Comparison of ENCODE assay signal across 12 cellular contexts in the genomic region with DNA sequence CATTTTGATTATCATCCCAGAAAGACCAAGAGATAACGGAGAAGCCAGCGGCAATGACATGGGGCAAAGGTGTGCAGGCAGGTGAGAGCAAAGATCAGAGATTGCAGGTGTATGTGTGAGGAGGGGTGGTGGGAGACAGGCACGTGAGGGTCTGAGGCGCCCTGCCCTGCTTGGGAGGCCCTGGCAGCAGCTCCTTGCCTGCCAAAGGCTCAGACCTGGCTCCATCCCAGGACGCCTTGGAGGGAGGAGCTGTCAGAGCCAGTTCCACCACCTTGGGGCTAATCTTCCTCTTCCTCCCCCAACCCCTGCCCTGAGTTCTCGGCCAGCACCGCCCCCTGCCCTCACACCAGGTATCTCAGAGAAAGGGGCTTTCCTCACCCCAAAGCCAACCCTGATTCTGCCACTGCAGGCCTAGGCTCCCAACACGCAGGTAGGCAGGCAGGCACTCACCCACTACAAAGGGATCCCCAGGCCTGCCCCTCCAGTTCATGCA. TPM values are rescaled to one million over a fixed set of nuclear protein-coding genes. Genes with fewer than 3 reads are reported as not detected.
DNase-seq lines count a peak whose midpoint lies in the region; ATAC-seq, FAIRE-seq and TF ChIP-seq lines count a peak whose summit lies in the region.
"Had no signal": no experiment of that assay in that cellular context is flagged by ENCODE, and none has a peak within 500 bp of the region (broad histone marks: within the 10 kb centered on the region; RNA-seq: fewer than 3 reads in every experiment).

No MANE protein-coding gene starts in this region.

- H3K4me1 Mint-ChIP-seq in activated T-helper 1 cell treated with anti-CD3 and anti-CD28 coated beads, Interleukin-12 subunit alpha, Interleukin-12 subunit beta, Interleukin-2, Interleukin-4 antibody, amounts not matched to agents 30 ng/mL and 10 ng/mL and 1 ng/mL, durations not matched to agents 14 hours and 24 hours and 36 hours (ENCODE audit: low read depth): peaks cover 41% of the 10 kb centered on the region

- TF ChIP-seq POLR2A in HepG2 (IDR thresholded peaks at IDR 0.05; ENCODE audit: insufficient read depth in 1 of 2, low read depth in 2 of 2, low read length in 2 of 2) (no peak), transverse colon (IDR thresholded peaks at IDR 0.05) (no peak)

- TF ChIP-seq CTCF in HepG2 (CRISPR knock-in tag; IDR thresholded peaks at IDR 0.05) (no peak), transverse colon (IDR thresholded peaks at IDR 0.05) (no peak)

- H3K4me3 ChIP-seq in HepG2 (replicated peaks in 1 of 3; ENCODE audit: insufficient read depth in 1 of 3, low read depth in 2 of 3, low read length in 3 of 3): no peak overlapping the region; a peak in 2 of 6 replicates
- H3K4me3 ChIP-seq in transverse colon: no peak overlapping the region
- H3K4me3 ChIP-seq: tibial artery had no signal

- peak overlapping the region; percentile 93 for H3K4me3 Mint-ChIP-seq in activated T-helper 1 cell treated with anti-CD3 and anti-CD28 coated beads, Interleukin-12 subunit alpha, Interleukin-12 subunit beta, Interleukin-2, Interleukin-4 antibody, amounts not matched to agents 30 ng/mL and 10 ng/mL and 1 ng/mL, durations not matched to agents 14 hours and 24 hours and 36 hours

- no peaks in the 10 kb centered on the region for H3K9me3 Mint-ChIP-seq in activated T-helper 1 cell treated with anti-CD3 and anti-CD28 coated beads, Interleukin-12 subunit alpha, Interleukin-12 subunit beta, Interleukin-2, Interleukin-4 antibody, amounts not matched to agents 30 ng/mL and 10 ng/mL and 1 ng/mL, durations not matched to agents 14 hours and 24 hours and 36 hours

- H3K9me3 ChIP-seq in HepG2 (ENCODE audit: low read length): no peaks in the 10 kb centered on the region
- H3K9me3 ChIP-seq in transverse colon: no peaks in the 10 kb centered on the region
- H3K9me3 ChIP-seq: tibial artery had no signal

- H3K36me3 ChIP-seq in HepG2 (replicated peaks in 1 of 2; ENCODE audit: control insufficient read depth in 1 of 2, insufficient read depth in 2 of 2, low read length in 2 of 2): no peaks in the 10 kb centered on the region
- no peaks in the 10 kb centered on the region for H3K36me3 ChIP-seq in transverse colon
- H3K36me3 ChIP-seq: brain microvascular endothelial cell had no signal

- no peak for TF ChIP-seq EP300 in HepG2 (IDR thresholded peaks at IDR 0.05; ENCODE audit: low read depth in 2 of 2, low read length in 2 of 2)
- TF ChIP-seq EP300 in HepG2 (CRISPR knock-in tag; IDR thresholded peaks at IDR 0.05; ENCODE audit: borderline replicate concordance): no peak
- no peak for TF ChIP-seq EP300 in transverse colon (IDR thresholded peaks at IDR 0.05; ENCODE audit: low read depth)

- H3K36me3 Mint-ChIP-seq in activated T-helper 1 cell treated with anti-CD3 and anti-CD28 coated beads, Interleukin-12 subunit alpha, Interleukin-12 subunit beta, Interleukin-2, Interleukin-4 antibody, amounts not matched to agents 30 ng/mL and 10 ng/mL and 1 ng/mL, durations not matched to agents 14 hours and 24 hours and 36 hours (ENCODE audit: low read depth): peaks cover 17% of the 10 kb centered on the region

- BruUV-seq in HepG2 (replicated peaks; lab: Mats Ljungman, UMichigan): no TSS peak

- intact Hi-C loops in activated T-helper 1 cell treated with anti-CD3 and anti-CD28 coated beads, Interleukin-12 subunit alpha, Interleukin-12 subunit beta, Interleukin-2, Interleukin-4 antibody, amounts not matched to agents 30 ng/mL and 10 ng/mL and 1 ng/mL, durations not matched to agents 14 hours and 24 hours and 36 hours (cut with micrococcal nuclease): loop anchor here (5.0 kb wide), 1 partner anchor 278 kb away; a partner anchor contains a TSS
- intact Hi-C loops in HepG2 (cut with micrococcal nuclease; ENCODE audit: unreplicated experiment) (no loop called here), transverse colon (cut with DNase I; ENCODE audit: low total_unique reads) (no loop called here)

- H2AFZ ChIP-seq in HepG2 (ENCODE audit: low read length): no peak overlapping the region

- DNase-seq in activated gamma-delta T cell treated with anti-CD3 and anti-CD28 coated beads, Interleukin-2, amount 50 U/mL, for 16 hours (ENCODE audit: low read depth): peak; percentile 13
- DNase-seq in activated gamma-delta T cell treated with Interleukin-2 at 50 U/mL for 16 hours (no peak), HepG2 (ENCODE audit: low spot score) (no peak), transverse colon (peak; percentile 29), anterior cingulate cortex (lab: John Stamatoyannopoulos, UW) (no peak), HK-2 (ENCODE audit: unreplicated experiment) (no peak), NCI-H1436 (lab: John Stamatoyannopoulos, UW) (no peak)
- no peak for DNase-seq in activated T-helper 1 cell treated with anti-CD3 and anti-CD28 coated beads, Interleukin-12 subunit alpha, Interleukin-12 subunit beta, Interleukin-2, Interleukin-4 antibody, amounts not matched to agents 30 ng/mL and 10 ng/mL and 1 ng/mL, durations not matched to agents 14 hours and 24 hours and 36 hours (ENCODE audit: low spot score)
- DNase-seq: brain microvascular endothelial cell; foreskin melanocyte; stimulated activated CD4-positive, alpha-beta T cell treated with anti-CD3 and anti-CD28 coated beads, Interleukin-1b, Interleukin-23, amount 100 ng/mL, for 48 hours; tibial artery had no signal

- H3K27ac ChIP-seq in HepG2 (ENCODE audit: extremely low read length, insufficient read depth, low read length): no peak overlapping the region
- peak overlapping the region; percentile 13 to 79 (median 51) for H3K27ac ChIP-seq in transverse colon
- H3K27ac ChIP-seq: brain microvascular endothelial cell, tibial artery had no signal

- no peak overlapping the region for H3K9ac ChIP-seq in HepG2 (ENCODE audit: insufficient read depth, low read depth, low read length)

- 26% methylated on average over 8 of the region's 8 CpGs for WGBS in HepG2 (ENCODE audit: low lambda C conversion rate)
- WGBS in transverse colon (ENCODE audit: low coverage in 1 of 2), 2 donors: 54% methylated on average over 8 of the region's 8 CpGs; no CpG with 5 or more reads in 1 of the 2 donors

- H3K27me3 ChIP-seq in HepG2 (ENCODE audit: control insufficient read depth in 1 of 2, insufficient read depth in 2 of 2, low read length in 2 of 2): peaks cover 8 to 48% of the 10 kb centered on the region in 2 experiments
- H3K27me3 ChIP-seq in transverse colon: no peaks in the 10 kb centered on the region
- H3K27me3 ChIP-seq: brain microvascular endothelial cell, tibial artery had no signal

- FAIRE-seq in HepG2 (lab: Jason Lieb, UNC): no peak

- H3K4me1 ChIP-seq in HepG2 (ENCODE audit: insufficient read depth, low read length) (peaks cover 66% of the 10 kb centered on the region), transverse colon (peaks cover 6 to 32% (median 17%) of the 10 kb centered on the region in 4 donors)

- no peak for TF ChIP-seq RAD21 in HepG2 (CRISPR knock-in tag; IDR thresholded peaks at IDR 0.05)

- no peak overlapping the region for H3K27ac Mint-ChIP-seq in activated T-helper 1 cell treated with anti-CD3 and anti-CD28 coated beads, Interleukin-12 subunit alpha, Interleukin-12 subunit beta, Interleukin-2, Interleukin-4 antibody, amounts not matched to agents 30 ng/mL and 10 ng/mL and 1 ng/mL, durations not matched to agents 14 hours and 24 hours and 36 hours

- POLR2A ChIA-PET in HepG2 (lab: Yijun Ruan, JAX): no interaction called here

- no peaks in the 10 kb centered on the region for H3K79me2 ChIP-seq in HepG2 (ENCODE audit: insufficient read depth, low read length)

- 0 out of 2 replicates have a peak overlapping the region, but pooled peaks have one; percentile 5 for H3K4me2 ChIP-seq in HepG2 (ENCODE audit: low read depth, low read length)

- no peak for ATAC-seq in HepG2

- no peaks in the 10 kb centered on the region for H4K20me1 ChIP-seq in HepG2 (ENCODE audit: insufficient read depth, low read length)

- no peaks in the 10 kb centered on the region for H3K27me3 Mint-ChIP-seq in activated T-helper 1 cell treated with anti-CD3 and anti-CD28 coated beads, Interleukin-12 subunit alpha, Interleukin-12 subunit beta, Interleukin-2, Interleukin-4 antibody, amounts not matched to agents 30 ng/mL and 10 ng/mL and 1 ng/mL, durations not matched to agents 14 hours and 24 hours and 36 hours (ENCODE audit: insufficient read depth)

- CTCF ChIA-PET in HepG2 (lab: Yijun Ruan, JAX; ENCODE audit: low intra/inter-chr PET ratio, low total read pairs): no interaction called here

- in situ Hi-C loops in HepG2 (cut with HindIII; ENCODE audit: extremely low pct_ligation_motif_present, low pct_unique_long_range_greater_than_20kb): loop anchor here (5.0 kb wide), 1 partner anchor 38 kb away; no protein-coding TSS in a partner anchor
- in situ Hi-C loops in transverse colon (cut with MboI; ENCODE audit: low pct_ligation_motif_present in 1 of 4, low pct_unique_long_range_greater_than_20kb in 1 of 4, low sequenced_read_pairs in 3 of 4): no loop called here

RNA-seq across cellular contexts. Expression of a gene that starts 2.0 kb away (rescaled TPM):
- total RNA-seq in activated T-helper 1 cell treated with anti-CD3 and anti-CD28 coated beads, Interleukin-12 subunit alpha, Interleukin-12 subunit beta, Interleukin-2, Interleukin-4 antibody, amounts not matched to agents 30 ng/mL and 10 ng/mL and 1 ng/mL, durations not matched to agents 14 hours and 24 hours and 36 hours: 3.4 and 6.1 TPM in 2 replicates
- total RNA-seq in HepG2 (2016; rRNA removed; fragmentation: Illumina TruSeq; extraction: Trizol) (0.87 and 1.4 TPM in 2 replicates), transverse colon (10 to 100 TPM in 3 of 4 donors, 1 to 10 TPM in 1; 7.1 to 15.3 (median 12.4) TPM)
- total RNA-seq in HepG2 (2016; cell fraction: cytosol; rRNA removed; fragmentation: Illumina TruSeq; extraction: Trizol; ENCODE audit: low read depth): 0.30 and 0.62 TPM in 2 replicates
- 0.73 and 1.5 TPM in 2 replicates for total RNA-seq in HepG2 (2016; cell fraction: insoluble cytoplasmic fraction; rRNA removed; fragmentation: Illumina TruSeq; extraction: Trizol)
- 0.65 and 0.99 TPM in 2 replicates for total RNA-seq in HepG2 (2016; cell fraction: membrane; rRNA removed; fragmentation: Illumina TruSeq; extraction: Trizol)
- 1.2 and 1.3 TPM in 2 replicates for total RNA-seq in HepG2 (2016; cell fraction: nucleus; rRNA removed; fragmentation: Illumina TruSeq; extraction: Trizol)
- polyA plus RNA-seq in HepG2 (2011; rRNA removed): 5.5 and 12.2 TPM in 2 replicates
- polyA plus RNA-seq in HepG2 (2011; cell fraction: cytosol; rRNA removed): 7.3 and 9.8 TPM in 2 replicates
- polyA plus RNA-seq in HepG2 (2011; cell fraction: nucleus; rRNA removed): 8.4 and 11.9 TPM in 2 replicates
- 14.8 and 18.2 TPM in 2 replicates for polyA plus RNA-seq in HepG2 (2012)
- 0.33 and 0.46 TPM in 2 replicates for polyA plus RNA-seq in HepG2 (2016; cell fraction: cytosol; fragmentation: Illumina TruSeq; extraction: Trizol; ENCODE audit: low read depth)
- 0.59 and 0.63 TPM in 2 replicates for polyA plus RNA-seq in HepG2 (2016; cell fraction: insoluble cytoplasmic fraction; fragmentation: Illumina TruSeq; extraction: Trizol; ENCODE audit: low read depth)
- 0.94 and 1.2 TPM in 2 replicates for polyA plus RNA-seq in HepG2 (2016; cell fraction: membrane; fragmentation: Illumina TruSeq; extraction: Trizol; ENCODE audit: low read depth)
- polyA plus RNA-seq in HepG2 (2016; cell fraction: nucleus; fragmentation: Illumina TruSeq; extraction: Trizol; ENCODE audit: insufficient read depth, low read depth): 1.4 and 2.5 TPM in 2 replicates
- polyA minus RNA-seq in HepG2 (2011; rRNA and poly(A)+ RNA removed; ENCODE audit: low replicate concordance): 6.2 and 648 TPM in 2 replicates
- polyA minus RNA-seq in HepG2 (2011; cell fraction: cytosol; rRNA and poly(A)+ RNA removed): 4.7 and 6.3 TPM in 2 replicates
- polyA minus RNA-seq in HepG2 (2011; cell fraction: nucleus; rRNA and poly(A)+ RNA removed): 2.0 and 2.7 TPM in 2 replicates

RNA-seq across cellular contexts. Expression of a gene that starts 28.3 kb away (rescaled TPM):
- 87.3 and 90.1 TPM in 2 replicates for total RNA-seq in activated T-helper 1 cell treated with anti-CD3 and anti-CD28 coated beads, Interleukin-12 subunit alpha, Interleukin-12 subunit beta, Interleukin-2, Interleukin-4 antibody, amounts not matched to agents 30 ng/mL and 10 ng/mL and 1 ng/mL, durations not matched to agents 14 hours and 24 hours and 36 hours
- total RNA-seq in HepG2 (2016; rRNA removed; fragmentation: Illumina TruSeq; extraction: Trizol): 28.6 and 30.2 TPM in 2 replicates
- total RNA-seq in HepG2 (2016; cell fraction: cytosol; rRNA removed; fragmentation: Illumina TruSeq; extraction: Trizol; ENCODE audit: low read depth): 2.8 and 3.9 TPM in 2 replicates
- total RNA-seq in HepG2 (2016; cell fraction: insoluble cytoplasmic fraction; rRNA removed; fragmentation: Illumina TruSeq; extraction: Trizol): 22.1 and 31.4 TPM in 2 replicates
- 9.8 and 10.2 TPM in 2 replicates for total RNA-seq in HepG2 (2016; cell fraction: membrane; rRNA removed; fragmentation: Illumina TruSeq; extraction: Trizol)
- 23.4 and 29.5 TPM in 2 replicates for total RNA-seq in HepG2 (2016; cell fraction: nucleus; rRNA removed; fragmentation: Illumina TruSeq; extraction: Trizol)
- 17.0 and 23.0 TPM in 2 replicates for polyA plus RNA-seq in HepG2 (2011; rRNA removed)
- 9.7 and 9.8 TPM in 2 replicates for polyA plus RNA-seq in HepG2 (2011; cell fraction: cytosol; rRNA removed)
- 48.7 and 50.3 TPM in 2 replicates for polyA plus RNA-seq in HepG2 (2011; cell fraction: nucleus; rRNA removed)
- polyA plus RNA-seq in HepG2 (2012): 14.2 and 17.1 TPM in 2 replicates
- polyA plus RNA-seq in HepG2 (2016; cell fraction: cytosol; fragmentation: Illumina TruSeq; extraction: Trizol; ENCODE audit: low read depth): 2.5 and 2.9 TPM in 2 replicates
- 22.0 and 27.2 TPM in 2 replicates for polyA plus RNA-seq in HepG2 (2016; cell fraction: insoluble cytoplasmic fraction; fragmentation: Illumina TruSeq; extraction: Trizol; ENCODE audit: low read depth)
- 5.3 and 7.6 TPM in 2 replicates for polyA plus RNA-seq in HepG2 (2016; cell fraction: membrane; fragmentation: Illumina TruSeq; extraction: Trizol; ENCODE audit: low read depth)
- polyA plus RNA-seq in HepG2 (2016; cell fraction: nucleus; fragmentation: Illumina TruSeq; extraction: Trizol; ENCODE audit: insufficient read depth, low read depth): 49.3 and 51.6 TPM in 2 replicates
- polyA minus RNA-seq in HepG2 (2011; rRNA and poly(A)+ RNA removed; ENCODE audit: low replicate concordance): 38.5 and 95.8 TPM in 2 replicates
- 10.8 and 11.3 TPM in 2 replicates for polyA minus RNA-seq in HepG2 (2011; cell fraction: cytosol; rRNA and poly(A)+ RNA removed)
- polyA minus RNA-seq in HepG2 (2011; cell fraction: nucleus; rRNA and poly(A)+ RNA removed): 26.0 and 29.8 TPM in 2 replicates
- 10 to 100 TPM in 3 of 4 donors, 1 to 10 TPM in 1; 8.9 to 29.1 (median 12.7) TPM for total RNA-seq in transverse colon

RNA-seq across cellular contexts. Expression of a gene that starts 43.1 kb away (rescaled TPM):
- not detected in 2 replicates for total RNA-seq in activated T-helper 1 cell treated with anti-CD3 and anti-CD28 coated beads, Interleukin-12 subunit alpha, Interleukin-12 subunit beta, Interleukin-2, Interleukin-4 antibody, amounts not matched to agents 30 ng/mL and 10 ng/mL and 1 ng/mL, durations not matched to agents 14 hours and 24 hours and 36 hours
- total RNA-seq in HepG2 (2016; rRNA removed; fragmentation: Illumina TruSeq; extraction: Trizol) (0.58 and 1.9 TPM in 2 replicates), transverse colon (100 to 1,000 TPM in 1 of 4 donors, 10 to 100 TPM in 3; 11.9 to 207 (median 27.7) TPM)
- 0.71 and 0.81 TPM in 2 replicates for total RNA-seq in HepG2 (2016; cell fraction: cytosol; rRNA removed; fragmentation: Illumina TruSeq; extraction: Trizol; ENCODE audit: low read depth)
- 1.0 and 1.6 TPM in 2 replicates for total RNA-seq in HepG2 (2016; cell fraction: insoluble cytoplasmic fraction; rRNA removed; fragmentation: Illumina TruSeq; extraction: Trizol)
- total RNA-seq in HepG2 (2016; cell fraction: membrane; rRNA removed; fragmentation: Illumina TruSeq; extraction: Trizol): 0.74 and 0.86 TPM in 2 replicates
- 2.8 and 3.0 TPM in 2 replicates for total RNA-seq in HepG2 (2016; cell fraction: nucleus; rRNA removed; fragmentation: Illumina TruSeq; extraction: Trizol)
- polyA plus RNA-seq in HepG2 (2011; rRNA removed): 2.1 and 5.6 TPM in 2 replicates
- polyA plus RNA-seq in HepG2 (2011; cell fraction: cytosol; rRNA removed): 2.7 and 3.2 TPM in 2 replicates
- 24.1 and 31.8 TPM in 2 replicates for polyA plus RNA-seq in HepG2 (2011; cell fraction: nucleus; rRNA removed)
- polyA plus RNA-seq in HepG2 (2012): 7.9 and 9.8 TPM in 2 replicates
- polyA plus RNA-seq in HepG2 (2016; cell fraction: cytosol; fragmentation: Illumina TruSeq; extraction: Trizol; ENCODE audit: low read depth): 0.60 and 0.85 TPM in 2 replicates
- polyA plus RNA-seq in HepG2 (2016; cell fraction: insoluble cytoplasmic fraction; fragmentation: Illumina TruSeq; extraction: Trizol; ENCODE audit: low read depth): 0.82 and 1.2 TPM in 2 replicates
- 1.2 and 1.7 TPM in 2 replicates for polyA plus RNA-seq in HepG2 (2016; cell fraction: membrane; fragmentation: Illumina TruSeq; extraction: Trizol; ENCODE audit: low read depth)
- polyA plus RNA-seq in HepG2 (2016; cell fraction: nucleus; fragmentation: Illumina TruSeq; extraction: Trizol; ENCODE audit: insufficient read depth, low read depth): 7.8 and 9.5 TPM in 2 replicates
- 1.9 and 6.0 TPM in 2 replicates for polyA minus RNA-seq in HepG2 (2011; rRNA and poly(A)+ RNA removed; ENCODE audit: low replicate concordance)
- polyA minus RNA-seq in HepG2 (2011; cell fraction: cytosol; rRNA and poly(A)+ RNA removed): 1.2 and 1.5 TPM in 2 replicates
- polyA minus RNA-seq in HepG2 (2011; cell fraction: nucleus; rRNA and poly(A)+ RNA removed): 6.2 and 6.6 TPM in 2 replicates

Comparison
In these comparisons a context has a peak if more than half of its experiments do, and no peak if none do; other contexts are left out.
1. DNase-seq: peak in activated gamma-delta T cell treated with anti-CD3 and anti-CD28 coated beads, Interleukin-2, amount 50 U/mL, for 16 hours (single experiment) and transverse colon (single experiment); none in activated gamma-delta T cell treated with Interleukin-2 at 50 U/mL for 16 hours (single experiment), activated T-helper 1 cell treated with anti-CD3 and anti-CD28 coated beads, Interleukin-12 subunit alpha, Interleukin-12 subunit beta, Interleukin-2, Interleukin-4 antibody, amounts not matched to agents 30 ng/mL and 10 ng/mL and 1 ng/mL, durations not matched to agents 14 hours and 24 hours and 36 hours (single experiment), HepG2 (single experiment), anterior cingulate cortex (0 of 58), HK-2 (single experiment) and NCI-H1436 (single experiment).